8 cellular contexts compared by ENCODE assay signal in genomic region chr5:138274189-138274853, GRCh38. TPM values are rescaled to one million over a fixed set of nuclear protein-coding genes. Genes with fewer than 3 reads are reported as not detected.
DNase-seq lines count a peak whose midpoint lies in the region; ATAC-seq and TF ChIP-seq lines count a peak whose summit lies in the region.

TSS of gene GFRA3 (minus strand) at chr5:138274621. CDS start at chr5:138274424, 197 bp downstream.

- no peaks in the 10 kb centered on the region for H3K36me3 ChIP-seq in right atrium auricular region

- H3K9me3 ChIP-seq in right atrium auricular region: no peaks in the 10 kb centered on the region

- peaks cover 7% of the 10 kb centered on the region for H3K4me1 Mint-ChIP-seq in activated T-cell treated with anti-CD3 and anti-CD28 coated beads, Interleukin-2, amount 50 U/mL, for 72 hours (ENCODE audit: low read depth)

- no peaks in the 10 kb centered on the region for H3K9me3 Mint-ChIP-seq in activated T-cell treated with anti-CD3 and anti-CD28 coated beads, Interleukin-2, amount 50 U/mL, for 72 hours

- DNase-seq in NCI-H1417 (lab: John Stamatoyannopoulos, UW) (peak in 2 of 3 experiments; percentile 25 to 44), NCI-H1417 treated with DMSO at 0.1 percent for 48 hours (lab: John Stamatoyannopoulos, UW) (no peak), right atrium auricular region (ENCODE audit: low spot score) (no peak), NCI-H1105 treated with DMSO at 0.1 percent for 48 hours (lab: John Stamatoyannopoulos, UW) (no peak)
- DNase-seq in activated T-cell treated with anti-CD3 and anti-CD28 coated beads, Interleukin-2, amount 50 U/mL, for 72 hours: peak; percentile 4 to 30
- DNase-seq in stimulated activated CD8-positive, alpha-beta memory T cell treated with anti-CD3 and anti-CD28 coated beads, Interleukin-4, amount 100 ng/mL, for 24 hours (ENCODE audit: low read depth): peak; percentile 2
- no peak for DNase-seq in NK-92 treated with Interleukin-12 subunit alpha and Interleukin-12 subunit beta, amount 100 ng/mL, for 24 hours (lab: John Stamatoyannopoulos, UW)

- no peak for TF ChIP-seq CTCF in right atrium auricular region (IDR thresholded peaks at IDR 0.05)

- H3K4me3 ChIP-seq in right atrium auricular region: peak within 1 kb of the TSS; percentile 36 to 50

- no peaks in the 10 kb centered on the region for H3K27me3 ChIP-seq in right atrium auricular region

- no peak within 1 kb of the TSS for H3K27ac ChIP-seq in right atrium auricular region

- peaks cover 0 to 19% of the 10 kb centered on the region in 2 donors for H3K4me1 ChIP-seq in right atrium auricular region

- H3K36me3 Mint-ChIP-seq in activated T-cell treated with anti-CD3 and anti-CD28 coated beads, Interleukin-2, amount 50 U/mL, for 72 hours (ENCODE audit: insufficient read depth in 2 of 2): peaks cover 0 to 2% of the 10 kb centered on the region in 2 donors

- H3K4me3 Mint-ChIP-seq in activated T-cell treated with anti-CD3 and anti-CD28 coated beads, Interleukin-2, amount 50 U/mL, for 72 hours: peak within 1 kb of the TSS; percentile 67 to 71

- ATAC-seq in activated T-cell treated with anti-CD3 and anti-CD28 coated beads, Interleukin-2, amount 50 U/mL, for 72 hours (replicated peaks in 1 of 2): peak; percentile 70 to 72
- ATAC-seq in HG03432 (IDR thresholded peaks at IDR 0.05; ENCODE audit: unreplicated experiment): no peak

- no peak within 1 kb of the TSS for H3K27ac Mint-ChIP-seq in activated T-cell treated with anti-CD3 and anti-CD28 coated beads, Interleukin-2, amount 50 U/mL, for 72 hours

- H3K27me3 Mint-ChIP-seq in activated T-cell treated with anti-CD3 and anti-CD28 coated beads, Interleukin-2, amount 50 U/mL, for 72 hours (ENCODE audit: low read depth): peaks cover 33% of the 10 kb centered on the region

RNA-seq across cellular contexts. Expression of gene GFRA3, which starts in this region (rescaled TPM):
- under 1 TPM in 1 of 2 donors, not detected in 1; 0.17 TPM for total RNA-seq in activated T-cell treated with anti-CD3 and anti-CD28 coated beads, Interleukin-2, amount 50 U/mL, for 72 hours
- under 1 TPM; 0.39 to 0.85 TPM for total RNA-seq in right atrium auricular region

Comparison
In these comparisons a context has a peak if more than half of its experiments do, and no peak if none do; other contexts are left out.
1. DNase-seq: peak in NCI-H1417 (2 of 3) and stimulated activated CD8-positive, alpha-beta memory T cell treated with anti-CD3 and anti-CD28 coated beads, Interleukin-4, amount 100 ng/mL, for 24 hours (single experiment); none in NCI-H1417 treated with DMSO at 0.1 percent for 48 hours (single experiment), right atrium auricular region (single experiment), NK-92 treated with Interleukin-12 subunit alpha and Interleukin-12 subunit beta, amount 100 ng/mL, for 24 hours (single experiment) and NCI-H1105 treated with DMSO at 0.1 percent for 48 hours (single experiment).
2. Peak in DNase-seq and ATAC-seq in activated T-cell treated with anti-CD3 and anti-CD28 coated beads, Interleukin-2, amount 50 U/mL, for 72 hours; RNA of the gene not detected or under 1 TPM.